ENCODE assay signal across 14 cellular contexts in genomic region chr15:50112488-50113186, GRCh38. TPM values are rescaled to one million over a fixed set of nuclear protein-coding genes. Genes with fewer than 3 reads are reported as not detected.
A peak's percentile ranks its signal among the peaks of the same experiment; 100 is the strongest.
DNase-seq lines count a peak whose midpoint lies in the region; ATAC-seq and TF ChIP-seq lines count a peak whose summit lies in the region.
"Had no signal": no experiment of that assay in that cellular context is flagged by ENCODE, and none has a peak within 500 bp of the region (broad histone marks: within the 10 kb centered on the region; RNA-seq: fewer than 3 reads in every experiment).

No MANE protein-coding gene starts in this region.

- no peaks in the 10 kb centered on the region for H3K9me3 ChIP-seq in mucosa of descending colon
- no peaks in the 10 kb centered on the region for H3K9me3 ChIP-seq in transverse colon
- no peaks in the 10 kb centered on the region for H3K9me3 ChIP-seq in SK-N-SH
- H3K9me3 ChIP-seq: gastrocnemius medialis, vagina had no signal

- no peaks in the 10 kb centered on the region for H3K9me2 ChIP-seq in SK-N-SH

- whole genome bisulfite sequencing in transverse colon (ENCODE audit: low coverage in 1 of 2), 2 donors: 76% methylated on average over 5 of the region's 5 CpGs; no CpG with 5 or more reads in 1 of the 2 donors
- 68% methylated on average over 5 of the region's 5 CpGs for WGBS in SK-N-SH (ENCODE audit: low lambda C conversion rate)

- POLR2A ChIA-PET in SK-N-SH (lab: Yijun Ruan, JAX): no interaction called here

- peaks cover 60% of the 10 kb centered on the region for H3K36me3 Mint-ChIP-seq in activated CD8-positive, alpha-beta memory T cell treated with anti-CD3 and anti-CD28 coated beads, Interleukin-2, amount 10 ng/mL, durations not matched to agents 7 days and 5 days
- peaks cover 66% of the 10 kb centered on the region for H3K36me3 Mint-ChIP-seq in activated T-helper 2 cell treated with anti-CD3 and anti-CD28 coated beads, Interferon-gamma antibody, Interleukin-2, Interleukin-4, amounts not matched to agents 10 μg/mL and 5 μg/mL and 100 μg/mL, durations not matched to agents 14 hours and 24 hours and 36 hours (ENCODE audit: low read depth)

- H2AFZ ChIP-seq in SK-N-SH (ENCODE audit: low read depth): no peak overlapping the region

- H3K4me3 ChIP-seq in mucosa of descending colon (no peak overlapping the region), transverse colon (no peak overlapping the region), SK-N-SH (ENCODE audit: low read depth in 2 of 2, low read length in 1 of 2) (no peak overlapping the region)
- H3K4me3 ChIP-seq: cardiac muscle cell, gastrocnemius medialis, SK-N-MC, vagina had no signal

- intact Hi-C loops in activated T-helper 2 cell treated with anti-CD3 and anti-CD28 coated beads, Interferon-gamma antibody, Interleukin-2, Interleukin-4, amounts not matched to agents 10 μg/mL and 5 μg/mL and 100 μg/mL, durations not matched to agents 14 hours and 24 hours and 36 hours (cut with micrococcal nuclease): no loop called here
- intact Hi-C loops in mucosa of descending colon (cut with DNase I, micrococcal nuclease) (no loop called here), transverse colon (cut with DNase I; ENCODE audit: low total_unique reads) (no loop called here)

- H3K4me1 ChIP-seq in mucosa of descending colon (ENCODE audit: low read depth) (no peaks in the 10 kb centered on the region), transverse colon (peaks cover 0 to 7% (median 0%) of the 10 kb centered on the region in 4 donors), SK-N-SH (ENCODE audit: control insufficient read depth in 1 of 2, insufficient read depth in 2 of 2, low read depth in 1 of 2, low read length in 1 of 2) (no peaks in the 10 kb centered on the region)
- H3K4me1 ChIP-seq: gastrocnemius medialis, vagina had no signal

- H3K36me3 ChIP-seq in mucosa of descending colon (ENCODE audit: low read depth) (no peaks in the 10 kb centered on the region), transverse colon (no peaks in the 10 kb centered on the region), SK-N-SH (replicated peaks in 1 of 2; ENCODE audit: control insufficient read depth in 1 of 2, insufficient read depth in 2 of 2, low read length in 1 of 2) (no peaks in the 10 kb centered on the region)
- H3K36me3 ChIP-seq: cardiac muscle cell, gastrocnemius medialis, vagina had no signal

- no peak for TF ChIP-seq POLR2A in transverse colon (IDR thresholded peaks at IDR 0.05)

- H3K4me3 Mint-ChIP-seq in activated CD8-positive, alpha-beta memory T cell treated with anti-CD3 and anti-CD28 coated beads, Interleukin-2, amount 10 ng/mL, durations not matched to agents 7 days and 5 days: no peak overlapping the region
- peak overlapping the region; percentile 64 for H3K4me3 Mint-ChIP-seq in activated T-helper 2 cell treated with anti-CD3 and anti-CD28 coated beads, Interferon-gamma antibody, Interleukin-2, Interleukin-4, amounts not matched to agents 10 μg/mL and 5 μg/mL and 100 μg/mL, durations not matched to agents 14 hours and 24 hours and 36 hours (ENCODE audit: low read depth)
- H3K4me3 Mint-ChIP-seq: activated B cell treated with CpG ODN at 0.5 μM for 24 hours had no signal

- H3K27me3 ChIP-seq in transverse colon: no peaks in the 10 kb centered on the region
- peaks cover 4% of the 10 kb centered on the region; the same call in 1 of the 2 replicates for H3K27me3 ChIP-seq in SK-N-SH (ENCODE audit: insufficient read depth)
- H3K27me3 ChIP-seq: gastrocnemius medialis, vagina had no signal

- no peaks in the 10 kb centered on the region for H3K79me2 ChIP-seq in SK-N-SH (ENCODE audit: insufficient read depth)

- H3K27ac Mint-ChIP-seq in activated CD8-positive, alpha-beta memory T cell treated with anti-CD3 and anti-CD28 coated beads, Interleukin-2, amount 10 ng/mL, durations not matched to agents 7 days and 5 days: peak overlapping the region; percentile 67
- peak overlapping the region; percentile 72 for H3K27ac Mint-ChIP-seq in activated T-helper 2 cell treated with anti-CD3 and anti-CD28 coated beads, Interferon-gamma antibody, Interleukin-2, Interleukin-4, amounts not matched to agents 10 μg/mL and 5 μg/mL and 100 μg/mL, durations not matched to agents 14 hours and 24 hours and 36 hours
- H3K27ac Mint-ChIP-seq: activated B cell treated with CpG ODN at 0.5 μM for 24 hours had no signal

- TF ChIP-seq CTCF in mucosa of descending colon (IDR thresholded peaks at IDR 0.05) (no peak), transverse colon (IDR thresholded peaks at IDR 0.05) (no peak), SK-N-SH (IDR thresholded peaks at IDR 0.05) (no peak)

- peaks cover 88% of the 10 kb centered on the region for H3K4me1 Mint-ChIP-seq in activated CD8-positive, alpha-beta memory T cell treated with anti-CD3 and anti-CD28 coated beads, Interleukin-2, amount 10 ng/mL, durations not matched to agents 7 days and 5 days
- H3K4me1 Mint-ChIP-seq in activated T-helper 2 cell treated with anti-CD3 and anti-CD28 coated beads, Interferon-gamma antibody, Interleukin-2, Interleukin-4, amounts not matched to agents 10 μg/mL and 5 μg/mL and 100 μg/mL, durations not matched to agents 14 hours and 24 hours and 36 hours (ENCODE audit: low read depth): peaks cover 71% of the 10 kb centered on the region

- no peak overlapping the region for H3K4me2 ChIP-seq in SK-N-SH

- TF ChIP-seq EP300 in transverse colon (IDR thresholded peaks at IDR 0.05; ENCODE audit: low read depth) (no peak), SK-N-SH (IDR thresholded peaks at IDR 0.05; ENCODE audit: borderline replicate concordance in 1 of 2, low read depth in 1 of 2, low read length in 1 of 2) (no peak)

- H4K20me1 ChIP-seq in SK-N-SH (ENCODE audit: insufficient read depth): no peaks in the 10 kb centered on the region

- H3K9ac ChIP-seq in SK-N-SH: no peak overlapping the region

- H3F3A ChIP-seq in SK-N-SH (replicated peaks; ENCODE audit: insufficient read depth): no peaks in the 10 kb centered on the region

- CTCF ChIA-PET in activated CD8-positive, alpha-beta memory T cell treated with anti-CD3 and anti-CD28 coated beads, Interleukin-2, amount 10 ng/mL, durations not matched to agents 7 days and 5 days (lab: Charles Lee): interaction anchor here (1.0 to 1.7 kb wide), 2 partner anchors 23 to 25 kb away, joined by 3 read pairs; no protein-coding TSS in a partner anchor
- CTCF ChIA-PET in SK-N-SH (lab: Yijun Ruan, JAX): no interaction called here

- in situ Hi-C loops in transverse colon (cut with MboI; ENCODE audit: low pct_ligation_motif_present in 1 of 4, low pct_unique_long_range_greater_than_20kb in 1 of 4, low sequenced_read_pairs in 3 of 4) (no loop called here), G401 (cut with HindIII; ENCODE audit: low sequenced_read_pairs) (no loop called here)

- TF ChIP-seq RAD21 in SK-N-SH (IDR thresholded peaks at IDR 0.05; ENCODE audit: low read length): no peak

- no peaks in the 10 kb centered on the region for H3K9me3 Mint-ChIP-seq in activated CD8-positive, alpha-beta memory T cell treated with anti-CD3 and anti-CD28 coated beads, Interleukin-2, amount 10 ng/mL, durations not matched to agents 7 days and 5 days (ENCODE audit: low read depth)
- H3K9me3 Mint-ChIP-seq in activated T-helper 2 cell treated with anti-CD3 and anti-CD28 coated beads, Interferon-gamma antibody, Interleukin-2, Interleukin-4, amounts not matched to agents 10 μg/mL and 5 μg/mL and 100 μg/mL, durations not matched to agents 14 hours and 24 hours and 36 hours: peaks cover 3% of the 10 kb centered on the region

- no peaks in the 10 kb centered on the region for H3K27me3 Mint-ChIP-seq in activated CD8-positive, alpha-beta memory T cell treated with anti-CD3 and anti-CD28 coated beads, Interleukin-2, amount 10 ng/mL, durations not matched to agents 7 days and 5 days
- H3K27me3 Mint-ChIP-seq in activated T-helper 2 cell treated with anti-CD3 and anti-CD28 coated beads, Interferon-gamma antibody, Interleukin-2, Interleukin-4, amounts not matched to agents 10 μg/mL and 5 μg/mL and 100 μg/mL, durations not matched to agents 14 hours and 24 hours and 36 hours (ENCODE audit: low read depth): no peaks in the 10 kb centered on the region

- H3K27ac ChIP-seq in transverse colon (peak overlapping the region; percentile 0 to 36 (median 14)), SK-N-SH (ENCODE audit: low read depth in 2 of 2, low read length in 1 of 2) (no peak overlapping the region)
- H3K27ac ChIP-seq: cardiac muscle cell, gastrocnemius medialis, SK-N-MC, vagina had no signal

- DNase-seq in activated CD8-positive, alpha-beta memory T cell treated with anti-CD3 and anti-CD28 coated beads, Interleukin-2, amount 10 ng/mL, durations not matched to agents 7 days and 5 days: no peak
- DNase-seq in activated CD8-positive, alpha-beta memory T cell treated with anti-CD3 and anti-CD28 coated beads for 24 hours: no peak
- DNase-seq in activated T-helper 2 cell treated with anti-CD3 and anti-CD28 coated beads, Interferon-gamma antibody, Interleukin-2, Interleukin-4, amounts not matched to agents 10 μg/mL and 5 μg/mL and 100 μg/mL, durations not matched to agents 14 hours and 24 hours and 36 hours (ENCODE audit: low spot score): no peak
- DNase-seq in mucosa of descending colon (no peak), transverse colon (no peak), SK-N-SH (no peak), G401 (ENCODE audit: low spot score) (no peak)
- no peak for DNase-seq in central memory CD4-positive, alpha-beta T cell
- DNase-seq: activated B cell treated with CpG ODN at 0.5 μM for 24 hours, gastrocnemius medialis, MM.1S had no signal

- no peak for ATAC-seq in activated CD8-positive, alpha-beta memory T cell treated with anti-CD3 and anti-CD28 coated beads, Interleukin-2, amount 10 ng/mL, durations not matched to agents 7 days and 5 days
- peak; percentile 21 for ATAC-seq in mucosa of descending colon
- ATAC-seq: gastrocnemius medialis had no signal

RNA-seq across cellular contexts. Expression of gene ATP8B4, which starts 6.4 kb away (rescaled TPM):
- total RNA-seq in activated CD8-positive, alpha-beta memory T cell treated with anti-CD3 and anti-CD28 coated beads, Interleukin-2, amount 10 ng/mL, durations not matched to agents 7 days and 5 days: 10 to 100 TPM; 69.2 to 98.3 TPM
- total RNA-seq in activated T-helper 2 cell treated with anti-CD3 and anti-CD28 coated beads, Interferon-gamma antibody, Interleukin-2, Interleukin-4, amounts not matched to agents 10 μg/mL and 5 μg/mL and 100 μg/mL, durations not matched to agents 14 hours and 24 hours and 36 hours: 69.7 and 75.3 TPM in 2 replicates
- total RNA-seq in mucosa of descending colon (1 to 10 TPM; 4.7 to 8.9 (median 7.4) TPM), transverse colon (10 to 100 TPM in 2 of 4 donors, 1 to 10 TPM in 2; 6.2 to 26.2 (median 8.5) TPM)
- 0.03 TPM in 1 of 2 replicates, not detected in the other for polyA plus RNA-seq in SK-N-SH (2012; rRNA removed)
- 0.01 TPM in 1 of 2 replicates, not detected in the other for polyA plus RNA-seq in SK-N-SH (2012; cell fraction: cytosol; rRNA removed)
- polyA plus RNA-seq in SK-N-SH (2012; cell fraction: nucleus; rRNA removed): 0.17 and 0.19 TPM in 2 replicates
- total RNA-seq in G401 (2014; rRNA removed; shearing (Covaris generic)): 3.5 TPM in 1 of 2 replicates, not detected in the other

Comparison
In these comparisons a context has a peak if more than half of its experiments do, and no peak if none do; other contexts are left out.
1. H3K27ac ChIP-seq: peak in transverse colon (4 of 4); none in SK-N-SH (0 of 2).